ENCODE assay signal across 10 cellular contexts in genomic region chr4:23890369-23891063, GRCh38. TPM values are rescaled to one million over a fixed set of nuclear protein-coding genes. Genes with fewer than 3 reads are reported as not detected.
DNase-seq lines count a peak whose midpoint lies in the region; TF ChIP-seq lines count a peak whose summit lies in the region.
"Had no signal": no experiment of that assay in that cellular context is flagged by ENCODE, and none has a peak within 500 bp of the region (broad histone marks: within the 10 kb centered on the region; RNA-seq: fewer than 3 reads in every experiment).

No MANE protein-coding gene starts in this region.

- no peak overlapping the region for H3K9ac ChIP-seq in neural progenitor cell

- no peak for TF ChIP-seq CTCF in neural progenitor cell (IDR thresholded peaks at IDR 0.05)

- H3K4me2 ChIP-seq in neural progenitor cell = peak overlapping the region; percentile 89

- H3K36me3 ChIP-seq in neural progenitor cell = no peaks in the 10 kb centered on the region

- in situ Hi-C loops in ACHN (cut with HindIII; ENCODE audit: low pct_ligation_motif_present, low pct_unique_long_range_greater_than_20kb, low sequenced_read_pairs) = no loop called here

- peak overlapping the region; percentile 83 for H2AFZ ChIP-seq in neural progenitor cell (replicated peaks)

- H3K4me1 ChIP-seq in neural progenitor cell = peaks cover 24% of the 10 kb centered on the region

- no peaks in the 10 kb centered on the region for H3K9me3 ChIP-seq in neural progenitor cell (ENCODE audit: low read depth)

- peak overlapping the region; percentile 50 for H3K4me3 ChIP-seq in neural progenitor cell

- H3K27ac ChIP-seq in neural progenitor cell = no peak overlapping the region
- H3K27ac ChIP-seq: C4-2B had no signal

- H3K27me3 Mint-ChIP-seq in neural progenitor cell (ENCODE audit: insufficient read depth, low read depth) (peaks cover 2% of the 10 kb centered on the region), immature natural killer cell (ENCODE audit: low read depth in 3 of 3) (peaks cover 0 to 2% (median 2%) of the 10 kb centered on the region in 3 donors)

- H3K4me1 Mint-ChIP-seq in neural progenitor cell = peaks cover 46% of the 10 kb centered on the region
- peaks cover 1 to 8% of the 10 kb centered on the region in 2 donors for H3K4me1 Mint-ChIP-seq in immature natural killer cell

- DNase-seq in ACHN (peak; percentile 26), RPMI7951 (ENCODE audit: low read depth) (peak; percentile 15), foreskin melanocyte (peak; percentile 28), neural progenitor cell (ENCODE audit: low spot score) (peak; percentile 9), DMS153 (lab: John Stamatoyannopoulos, UW) (no peak), occipital lobe (lab: John Stamatoyannopoulos, UW) (no peak), immature natural killer cell (no peak), NCI-H2107 treated with DMSO at 0.1 percent for 48 hours (lab: John Stamatoyannopoulos, UW; ENCODE audit: unreplicated experiment) (no peak)
- DNase-seq: activated naive CD4-positive, alpha-beta T cell treated with anti-CD3 and anti-CD28 coated beads, Interleukin-2, amount 50 U/mL, for 16 hours had no signal

- H4K20me1 ChIP-seq in neural progenitor cell (ENCODE audit: low read depth) = no peaks in the 10 kb centered on the region

- H3K27ac Mint-ChIP-seq in neural progenitor cell = peak overlapping the region; percentile 93
- H3K27ac Mint-ChIP-seq in immature natural killer cell = no peak overlapping the region

- no peaks in the 10 kb centered on the region for H3K79me2 ChIP-seq in neural progenitor cell (ENCODE audit: low read depth)

- H3K9me3 Mint-ChIP-seq in neural progenitor cell (no peaks in the 10 kb centered on the region), immature natural killer cell (peaks cover 3 to 16% (median 4%) of the 10 kb centered on the region in 6 donors)

- no peaks in the 10 kb centered on the region for H3K36me3 Mint-ChIP-seq in neural progenitor cell
- peaks cover 0 to 5% (median 0%) of the 10 kb centered on the region in 3 donors for H3K36me3 Mint-ChIP-seq in immature natural killer cell

- H3K4me3 Mint-ChIP-seq in neural progenitor cell (peak overlapping the region; percentile 89), immature natural killer cell (no peak overlapping the region)

- H3K27me3 ChIP-seq in neural progenitor cell = peaks cover 21% of the 10 kb centered on the region

- no peaks in the 10 kb centered on the region for H3F3A ChIP-seq in neural progenitor cell (ENCODE audit: low read depth)

RNA-seq across cellular contexts. Expression of gene PPARGC1A, which starts 0.7 kb away (rescaled TPM):
- total RNA-seq in RPMI7951 (2014; rRNA removed; shearing (Covaris generic)) = 0.20 and 0.24 TPM in 2 replicates
- total RNA-seq in neural progenitor cell (ENCODE audit: low replicate concordance) (1.7 and 6.6 TPM in 2 replicates), occipital lobe (5.5 TPM)
- polyA plus RNA-seq in immature natural killer cell = not detected

Comparison
In these comparisons a context has a peak if more than half of its experiments do, and no peak if none do; other contexts are left out.
1. DNase-seq: peak in ACHN (single experiment), RPMI7951 (single experiment), foreskin melanocyte (single experiment) and neural progenitor cell (single experiment); none in DMS153 (single experiment), occipital lobe (single experiment), immature natural killer cell (0 of 3) and NCI-H2107 treated with DMSO at 0.1 percent for 48 hours (single experiment).